In genomic region chr15:43186003-43186353, GRCh38 we compare ENCODE assay signal across 8 cellular contexts. TPM values are rescaled to one million over a fixed set of nuclear protein-coding genes. Genes with fewer than 3 reads are reported as not detected.
DNase-seq lines count a peak whose midpoint lies in the region; ATAC-seq lines count a peak whose summit lies in the region.

No MANE protein-coding gene starts in this region.

- intact Hi-C loops in left ventricle myocardium superior (cut with micrococcal nuclease), result no loop called here

- peaks cover 38% of the 10 kb centered on the region for H3K4me1 Mint-ChIP-seq in activated CD8-positive, alpha-beta memory T cell treated with anti-CD3 and anti-CD28 coated beads, Interleukin-2, amount 10 ng/mL, durations not matched to agents 7 days and 5 days

- H3K4me2 ChIP-seq in skeletal muscle satellite cell (ENCODE audit: low read length), result peak overlapping the region; percentile 86

- no peaks in the 10 kb centered on the region for H3K4me1 ChIP-seq in skeletal muscle satellite cell (ENCODE audit: control insufficient read depth, insufficient read depth, low read length)

- peak; percentile 18 for ATAC-seq in activated CD8-positive, alpha-beta memory T cell treated with anti-CD3 and anti-CD28 coated beads, Interleukin-2, amount 10 ng/mL, durations not matched to agents 7 days and 5 days
- ATAC-seq in HG03175 (IDR thresholded peaks at IDR 0.05; ENCODE audit: unreplicated experiment), result peak; percentile 21
- peak; percentile 9 for ATAC-seq in left ventricle myocardium superior
- ATAC-seq in HG03159 (IDR thresholded peaks at IDR 0.05; ENCODE audit: unreplicated experiment), result no peak

- H3K27ac Mint-ChIP-seq in activated CD8-positive, alpha-beta memory T cell treated with anti-CD3 and anti-CD28 coated beads, Interleukin-2, amount 10 ng/mL, durations not matched to agents 7 days and 5 days, result peak overlapping the region; percentile 96

- CTCF ChIA-PET in activated CD8-positive, alpha-beta memory T cell treated with anti-CD3 and anti-CD28 coated beads, Interleukin-2, amount 10 ng/mL, durations not matched to agents 7 days and 5 days (lab: Charles Lee), result interaction anchor here (0.8 to 2.0 kb wide), 6 partner anchors 8 to 99 kb away, joined by 3 to 15 read pairs (median 5); partner anchors contain the start of gene TMEM62

- no peaks in the 10 kb centered on the region for H3K27me3 ChIP-seq in skeletal muscle satellite cell (ENCODE audit: control insufficient read depth, insufficient read depth, low read length)

- no peaks in the 10 kb centered on the region for H3K27me3 Mint-ChIP-seq in activated CD8-positive, alpha-beta memory T cell treated with anti-CD3 and anti-CD28 coated beads, Interleukin-2, amount 10 ng/mL, durations not matched to agents 7 days and 5 days

- no peaks in the 10 kb centered on the region for H3K9me3 ChIP-seq in skeletal muscle satellite cell (replicated peaks; ENCODE audit: low read length)

- H3K36me3 ChIP-seq in skeletal muscle satellite cell (ENCODE audit: insufficient read depth, low read length), result peaks cover 16% of the 10 kb centered on the region

- peaks cover 30% of the 10 kb centered on the region for H3K36me3 Mint-ChIP-seq in activated CD8-positive, alpha-beta memory T cell treated with anti-CD3 and anti-CD28 coated beads, Interleukin-2, amount 10 ng/mL, durations not matched to agents 7 days and 5 days

- H3K9me3 Mint-ChIP-seq in activated CD8-positive, alpha-beta memory T cell treated with anti-CD3 and anti-CD28 coated beads, Interleukin-2, amount 10 ng/mL, durations not matched to agents 7 days and 5 days (ENCODE audit: low read depth), result no peaks in the 10 kb centered on the region

- peak overlapping the region; percentile 72 for H3K4me3 ChIP-seq in skeletal muscle satellite cell (ENCODE audit: low read length)

- peak overlapping the region; percentile 85 for H3K9ac ChIP-seq in skeletal muscle satellite cell (ENCODE audit: low read depth, low read length)

- DNase-seq in activated CD8-positive, alpha-beta memory T cell treated with anti-CD3 and anti-CD28 coated beads, Interleukin-2, amount 10 ng/mL, durations not matched to agents 7 days and 5 days, result no peak
- no peak for DNase-seq in activated CD8-positive, alpha-beta memory T cell treated with anti-CD3 and anti-CD28 coated beads, Interleukin-2, amount 50 U/mL, for 48 hours
- DNase-seq in activated T-helper 1 cell treated with Interleukin-2 at 50 U/mL for 16 hours (ENCODE audit: low read depth) (peak; percentile 11), left ventricle myocardium superior (no peak), hippocampal formation (lab: John Stamatoyannopoulos, UW) (no peak)

- H3K4me3 Mint-ChIP-seq in activated CD8-positive, alpha-beta memory T cell treated with anti-CD3 and anti-CD28 coated beads, Interleukin-2, amount 10 ng/mL, durations not matched to agents 7 days and 5 days, result peak overlapping the region; percentile 94

RNA-seq across cellular contexts. Expression of gene CCNDBP1, which starts 0.8 kb away (rescaled TPM):
- total RNA-seq in activated CD8-positive, alpha-beta memory T cell treated with anti-CD3 and anti-CD28 coated beads, Interleukin-2, amount 10 ng/mL, durations not matched to agents 7 days and 5 days, result 10 to 100 TPM; 60.5 to 78.4 TPM
- 56.6 TPM for total RNA-seq in left ventricle myocardium superior
- 55.3 and 56.0 TPM in 2 replicates for total RNA-seq in skeletal muscle satellite cell (2012; rRNA removed)

RNA-seq across cellular contexts. Expression of gene EPB42, which starts 34.8 kb away (rescaled TPM):
- total RNA-seq in activated CD8-positive, alpha-beta memory T cell treated with anti-CD3 and anti-CD28 coated beads, Interleukin-2, amount 10 ng/mL, durations not matched to agents 7 days and 5 days, result not detected
- total RNA-seq in left ventricle myocardium superior, result 0.15 TPM
- total RNA-seq in skeletal muscle satellite cell (2012; rRNA removed), result not detected in 2 replicates

RNA-seq across cellular contexts. Expression of gene TMEM62, which starts 52.6 kb away (rescaled TPM):
- total RNA-seq in activated CD8-positive, alpha-beta memory T cell treated with anti-CD3 and anti-CD28 coated beads, Interleukin-2, amount 10 ng/mL, durations not matched to agents 7 days and 5 days, result 10 to 100 TPM; 21.2 to 34.7 TPM
- 11.6 TPM for total RNA-seq in left ventricle myocardium superior
- total RNA-seq in skeletal muscle satellite cell (2012; rRNA removed), result 6.6 and 8.4 TPM in 2 replicates
